In genomic region chr1:198531891-198532290, GRCh38 we compare ENCODE assay signal across 19 cellular contexts. TPM values are rescaled to one million over a fixed set of nuclear protein-coding genes. Genes with fewer than 3 reads are reported as not detected.
A peak's percentile ranks its signal among the peaks of the same experiment; 100 is the strongest.
DNase-seq lines count a peak whose midpoint lies in the region; ATAC-seq, FAIRE-seq and TF ChIP-seq lines count a peak whose summit lies in the region.
"Had no signal": no experiment of that assay in that cellular context is flagged by ENCODE, and none has a peak within 500 bp of the region (broad histone marks: within the 10 kb centered on the region; RNA-seq: fewer than 3 reads in every experiment).

No MANE protein-coding gene starts in this region.

- no peaks in the 10 kb centered on the region for H3K27me3 ChIP-seq in HepG2 (ENCODE audit: control insufficient read depth in 1 of 2, insufficient read depth in 2 of 2, low read length in 2 of 2)

- H3K27ac ChIP-seq in HepG2 (ENCODE audit: extremely low read length, insufficient read depth, low read length) = no peak overlapping the region

- TF ChIP-seq EP300 in HepG2 (IDR thresholded peaks at IDR 0.05; ENCODE audit: low read depth in 2 of 2, low read length in 2 of 2) = no peak
- TF ChIP-seq EP300 in HepG2 (CRISPR knock-in tag; IDR thresholded peaks at IDR 0.05; ENCODE audit: borderline replicate concordance) = no peak

- TF ChIP-seq RAD21 in HepG2 (CRISPR knock-in tag; IDR thresholded peaks at IDR 0.05) = no peak

- no peaks in the 10 kb centered on the region for H3K79me2 ChIP-seq in HepG2 (ENCODE audit: insufficient read depth, low read length)

- no peaks in the 10 kb centered on the region for H4K20me1 ChIP-seq in HepG2 (ENCODE audit: insufficient read depth, low read length)

- H3K9me3 ChIP-seq in HepG2 (ENCODE audit: low read length) = no peaks in the 10 kb centered on the region

- peaks cover 9% of the 10 kb centered on the region for H3K36me3 Mint-ChIP-seq in activated naive CD4-positive, alpha-beta T cell treated with anti-CD3 and anti-CD28 coated beads, Interleukin-2, amount 50 U/mL, for 24 hours
- H3K36me3 Mint-ChIP-seq in glutamatergic neuron (ENCODE audit: unreplicated experiment) = no peaks in the 10 kb centered on the region
- H3K36me3 Mint-ChIP-seq in stimulated activated memory B cell treated with anti-CD40 and anti-IgM and Interleukin-4, amounts not matched to agents 10 μg/mL and 1 μg/mL and 100 μg/mL, for 72 hours = no peaks in the 10 kb centered on the region
- no peaks in the 10 kb centered on the region for H3K36me3 Mint-ChIP-seq in activated T-helper 17 cell treated with anti-CD3 and anti-CD28 coated beads, Interleukin-2, amount 50 U/mL, for 72 hours (ENCODE audit: low read depth)
- H3K36me3 Mint-ChIP-seq: CD14-positive monocyte had no signal

- no peak for DNase-seq in activated naive CD4-positive, alpha-beta T cell treated with anti-CD3 and anti-CD28 coated beads, Interleukin-2, amount 50 U/mL, for 16 hours
- DNase-seq in NCI-H82 (lab: John Stamatoyannopoulos, UW) (peak; percentile 75), glutamatergic neuron (no peak), HepG2 (ENCODE audit: low spot score) (no peak)
- DNase-seq: DMS79 treated with DMSO at 0.1 percent for 48 hours, GDM1, NCI-H2107, NCI-H774, SHP77 had no signal

- no peak overlapping the region for H2AFZ ChIP-seq in HepG2 (ENCODE audit: low read length)

- H3K4me1 Mint-ChIP-seq in activated naive CD4-positive, alpha-beta T cell treated with anti-CD3 and anti-CD28 coated beads, Interleukin-2, amount 50 U/mL, for 24 hours = peaks cover 81% of the 10 kb centered on the region
- H3K4me1 Mint-ChIP-seq in glutamatergic neuron (ENCODE audit: low read depth, unreplicated experiment) = peaks cover 21% of the 10 kb centered on the region
- peaks cover 41% of the 10 kb centered on the region for H3K4me1 Mint-ChIP-seq in stimulated activated memory B cell treated with anti-CD40 and anti-IgM and Interleukin-4, amounts not matched to agents 10 μg/mL and 1 μg/mL and 100 μg/mL, for 72 hours
- H3K4me1 Mint-ChIP-seq in activated T-helper 17 cell treated with anti-CD3 and anti-CD28 coated beads, Interleukin-2, amount 50 U/mL, for 72 hours = peaks cover 19% of the 10 kb centered on the region

- peaks cover 18% of the 10 kb centered on the region for H3K9me3 Mint-ChIP-seq in activated naive CD4-positive, alpha-beta T cell treated with anti-CD3 and anti-CD28 coated beads, Interleukin-2, amount 50 U/mL, for 24 hours
- peaks cover 1% of the 10 kb centered on the region for H3K9me3 Mint-ChIP-seq in glutamatergic neuron (ENCODE audit: unreplicated experiment)
- H3K9me3 Mint-ChIP-seq in stimulated activated memory B cell treated with anti-CD40 and anti-IgM and Interleukin-4, amounts not matched to agents 10 μg/mL and 1 μg/mL and 100 μg/mL, for 72 hours = peaks cover 8% of the 10 kb centered on the region
- H3K9me3 Mint-ChIP-seq in activated T-helper 17 cell treated with anti-CD3 and anti-CD28 coated beads, Interleukin-2, amount 50 U/mL, for 72 hours = peaks cover 5% of the 10 kb centered on the region

- no peak for TF ChIP-seq CTCF in glutamatergic neuron (IDR thresholded peaks at IDR 0.05; ENCODE audit: partially characterized antibody, unreplicated experiment)
- no peak for TF ChIP-seq CTCF in HepG2 (CRISPR knock-in tag; IDR thresholded peaks at IDR 0.05)

- H3K27ac Mint-ChIP-seq in activated naive CD4-positive, alpha-beta T cell treated with anti-CD3 and anti-CD28 coated beads, Interleukin-2, amount 50 U/mL, for 24 hours = peak overlapping the region; percentile 48
- H3K27ac Mint-ChIP-seq in glutamatergic neuron (ENCODE audit: unreplicated experiment) = peak overlapping the region; percentile 19
- peak overlapping the region; percentile 28 for H3K27ac Mint-ChIP-seq in stimulated activated memory B cell treated with anti-CD40 and anti-IgM and Interleukin-4, amounts not matched to agents 10 μg/mL and 1 μg/mL and 100 μg/mL, for 72 hours
- H3K27ac Mint-ChIP-seq in activated T-helper 17 cell treated with anti-CD3 and anti-CD28 coated beads, Interleukin-2, amount 50 U/mL, for 72 hours = no peak overlapping the region

- CTCF ChIA-PET in HepG2 (lab: Yijun Ruan, JAX; ENCODE audit: low intra/inter-chr PET ratio, low total read pairs) = no interaction called here

- intact Hi-C loops in HepG2 (cut with micrococcal nuclease; ENCODE audit: unreplicated experiment) = no loop called here

- in situ Hi-C loops in HepG2 (cut with HindIII; ENCODE audit: extremely low pct_ligation_motif_present, low pct_unique_long_range_greater_than_20kb) = no loop called here

- no peak for ATAC-seq in stimulated activated memory B cell treated with anti-CD40 and anti-IgM and Interleukin-4, amounts not matched to agents 10 μg/mL and 1 μg/mL and 100 μg/mL, for 72 hours
- ATAC-seq in GM21529 (IDR thresholded peaks at IDR 0.05; ENCODE audit: unreplicated experiment) (no peak), HepG2 (no peak)
- no peak for ATAC-seq in activated T-helper 17 cell treated with anti-CD3 and anti-CD28 coated beads, Interleukin-2, amount 50 U/mL, for 72 hours (replicated peaks)

- no peak overlapping the region for H3K4me3 Mint-ChIP-seq in activated naive CD4-positive, alpha-beta T cell treated with anti-CD3 and anti-CD28 coated beads, Interleukin-2, amount 50 U/mL, for 24 hours
- no peak overlapping the region for H3K4me3 Mint-ChIP-seq in glutamatergic neuron (ENCODE audit: unreplicated experiment)
- H3K4me3 Mint-ChIP-seq in stimulated activated memory B cell treated with anti-CD40 and anti-IgM and Interleukin-4, amounts not matched to agents 10 μg/mL and 1 μg/mL and 100 μg/mL, for 72 hours = no peak overlapping the region
- H3K4me3 Mint-ChIP-seq in activated T-helper 17 cell treated with anti-CD3 and anti-CD28 coated beads, Interleukin-2, amount 50 U/mL, for 72 hours = no peak overlapping the region
- H3K4me3 Mint-ChIP-seq: CD14-positive monocyte had no signal

- no peaks in the 10 kb centered on the region for H3K36me3 ChIP-seq in HepG2 (replicated peaks in 1 of 2; ENCODE audit: control insufficient read depth in 1 of 2, insufficient read depth in 2 of 2, low read length in 2 of 2)

- 2% methylated on average over 3 of the region's 3 CpGs for WGBS in HepG2 (ENCODE audit: low lambda C conversion rate)

- BruUV-seq in HepG2 (replicated peaks; lab: Mats Ljungman, UMichigan) = no TSS peak

- POLR2A ChIA-PET in HepG2 (lab: Yijun Ruan, JAX) = no interaction called here

- no peak overlapping the region for H3K4me2 ChIP-seq in HepG2 (ENCODE audit: low read depth, low read length)

- no peak for FAIRE-seq in HepG2 (lab: Jason Lieb, UNC)
- FAIRE-seq: A204.1, GM12892, GM19239, HTR-8/SVneo, RCC 7860 had no signal

- no peak for TF ChIP-seq POLR2A in HepG2 (IDR thresholded peaks at IDR 0.05; ENCODE audit: insufficient read depth in 1 of 2, low read depth in 2 of 2, low read length in 2 of 2)

- H3K9ac ChIP-seq in HepG2 (ENCODE audit: insufficient read depth, low read depth, low read length) = no peak overlapping the region

- H3K4me3 ChIP-seq in HepG2 (replicated peaks in 1 of 3; ENCODE audit: insufficient read depth in 1 of 3, low read depth in 2 of 3, low read length in 3 of 3) = no peak overlapping the region

- peaks cover 24% of the 10 kb centered on the region for H3K4me1 ChIP-seq in HepG2 (ENCODE audit: insufficient read depth, low read length)

- H3K27me3 Mint-ChIP-seq in activated naive CD4-positive, alpha-beta T cell treated with anti-CD3 and anti-CD28 coated beads, Interleukin-2, amount 50 U/mL, for 24 hours = no peaks in the 10 kb centered on the region
- H3K27me3 Mint-ChIP-seq in glutamatergic neuron (ENCODE audit: unreplicated experiment) = no peaks in the 10 kb centered on the region
- H3K27me3 Mint-ChIP-seq in stimulated activated memory B cell treated with anti-CD40 and anti-IgM and Interleukin-4, amounts not matched to agents 10 μg/mL and 1 μg/mL and 100 μg/mL, for 72 hours = no peaks in the 10 kb centered on the region
- H3K27me3 Mint-ChIP-seq in activated T-helper 17 cell treated with anti-CD3 and anti-CD28 coated beads, Interleukin-2, amount 50 U/mL, for 72 hours = no peaks in the 10 kb centered on the region

TF ChIP-seq in HepG2, 621 proteins besides CTCF, POLR2A, EP300 and RAD21 (continues in another document):
- TF ChIP-seq NCOA2 (CRISPR knock-in tag; IDR thresholded peaks at IDR 0.05) = no peak
- no peak for TF ChIP-seq GTF3A (CRISPR knock-in tag; conservative IDR thresholded peaks at IDR 0.05)
- TF ChIP-seq TFDP2 (CRISPR knock-in tag; IDR thresholded peaks at IDR 0.05) = no peak

RNA-seq across cellular contexts. Expression of gene ATP6V1G3, which starts 8.6 kb away (rescaled TPM):
- total RNA-seq in glutamatergic neuron (ENCODE audit: unreplicated experiment) (not detected), HepG2 (2016; rRNA removed; fragmentation: Illumina TruSeq; extraction: Trizol) (not detected in 2 replicates)
- not detected in 2 replicates for total RNA-seq in HepG2 (2016; cell fraction: cytosol; rRNA removed; fragmentation: Illumina TruSeq; extraction: Trizol; ENCODE audit: low read depth)
- total RNA-seq in HepG2 (2016; cell fraction: insoluble cytoplasmic fraction; rRNA removed; fragmentation: Illumina TruSeq; extraction: Trizol) = not detected in 2 replicates
- total RNA-seq in HepG2 (2016; cell fraction: membrane; rRNA removed; fragmentation: Illumina TruSeq; extraction: Trizol) = not detected in 2 replicates
- not detected in 2 replicates for total RNA-seq in HepG2 (2016; cell fraction: nucleus; rRNA removed; fragmentation: Illumina TruSeq; extraction: Trizol)
- not detected in 2 replicates for polyA plus RNA-seq in HepG2 (2011; rRNA removed)
- polyA plus RNA-seq in HepG2 (2011; cell fraction: cytosol; rRNA removed) = not detected in 2 replicates
- polyA plus RNA-seq in HepG2 (2011; cell fraction: nucleus; rRNA removed) = not detected in 2 replicates
- polyA plus RNA-seq in HepG2 (2012) = not detected in 2 replicates
- not detected in 2 replicates for polyA plus RNA-seq in HepG2 (2016; cell fraction: cytosol; fragmentation: Illumina TruSeq; extraction: Trizol; ENCODE audit: low read depth)
- not detected in 2 replicates for polyA plus RNA-seq in HepG2 (2016; cell fraction: insoluble cytoplasmic fraction; fragmentation: Illumina TruSeq; extraction: Trizol; ENCODE audit: low read depth)
- polyA plus RNA-seq in HepG2 (2016; cell fraction: membrane; fragmentation: Illumina TruSeq; extraction: Trizol; ENCODE audit: low read depth) = not detected in 2 replicates
- polyA plus RNA-seq in HepG2 (2016; cell fraction: nucleus; fragmentation: Illumina TruSeq; extraction: Trizol; ENCODE audit: insufficient read depth, low read depth) = not detected in 2 replicates
- not detected in 2 replicates for polyA minus RNA-seq in HepG2 (2011; rRNA and poly(A)+ RNA removed; ENCODE audit: low replicate concordance)
- polyA minus RNA-seq in HepG2 (2011; cell fraction: cytosol; rRNA and poly(A)+ RNA removed) = not detected in 2 replicates
- not detected in 2 replicates for polyA minus RNA-seq in HepG2 (2011; cell fraction: nucleus; rRNA and poly(A)+ RNA removed)
- total RNA-seq in activated T-helper 17 cell treated with anti-CD3 and anti-CD28 coated beads, Interleukin-2, amount 50 U/mL, for 72 hours = not detected
- polyA plus RNA-seq: CD14-positive monocyte had no signal
